ENCODE assay signal across 19 cellular contexts in the genomic region with DNA sequence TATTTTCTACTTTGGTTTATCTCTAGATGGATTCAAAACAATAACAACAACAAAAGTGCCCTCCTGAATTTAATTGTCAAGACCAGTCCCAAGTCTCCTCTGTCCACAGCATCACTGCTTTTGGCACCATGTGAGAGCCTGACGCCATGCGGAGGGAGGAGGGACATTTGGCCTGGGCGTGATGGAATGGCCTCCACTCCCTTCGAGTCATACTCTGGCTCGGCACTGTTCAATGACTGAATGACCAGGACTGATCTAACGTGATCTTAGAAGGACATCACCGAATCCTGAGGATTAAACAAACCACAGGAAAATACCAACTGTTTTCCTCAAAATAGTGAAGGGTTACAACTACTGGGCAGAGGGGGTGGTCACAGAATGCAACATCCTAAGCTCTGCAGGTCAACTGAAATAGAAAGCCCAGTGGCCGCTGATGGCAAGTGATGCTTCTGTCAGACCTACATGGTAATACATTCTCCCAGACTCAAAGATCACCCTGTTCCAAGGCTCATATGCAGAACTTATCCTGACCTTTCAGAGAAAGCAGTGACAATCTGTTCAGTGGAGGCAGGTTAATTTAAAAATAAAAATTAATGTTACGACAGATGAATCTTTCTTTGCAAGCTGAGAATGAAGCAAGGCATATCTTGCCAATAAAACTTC. TPM values are rescaled to one million over a fixed set of nuclear protein-coding genes. Genes with fewer than 3 reads are reported as not detected.
DNase-seq lines count a peak whose midpoint lies in the region; ATAC-seq, FAIRE-seq and TF ChIP-seq lines count a peak whose summit lies in the region.
"Had no signal": no experiment of that assay in that cellular context is flagged by ENCODE, and none has a peak within 500 bp of the region (broad histone marks: within the 10 kb centered on the region; RNA-seq: fewer than 3 reads in every experiment).

No MANE protein-coding gene starts in this region.

- no peak overlapping the region for H3K27ac ChIP-seq in GM12878 (ENCODE audit: control insufficient read depth, insufficient read depth)
- H3K27ac ChIP-seq in hepatocyte = peak overlapping the region; percentile 41
- no peak overlapping the region for H3K27ac ChIP-seq in mammary epithelial cell (ENCODE audit: insufficient read depth, low read depth, low read length)

- H3K27ac Mint-ChIP-seq in activated CD4-positive, alpha-beta T cell treated with anti-CD3 and anti-CD28 coated beads for 36 hours = peak overlapping the region; percentile 31

- TF ChIP-seq CTCF in GM12878 (IDR thresholded peaks at IDR 0.05 in 2 of 3, conservative IDR thresholded peaks at IDR 0.05 in 1 of 3; ENCODE audit: control insufficient read depth in 2 of 3, extremely low read depth in 1 of 3, insufficient read depth in 1 of 3, low read depth in 3 of 3, low read length in 3 of 3) (no peak), hepatocyte (IDR thresholded peaks at IDR 0.05; ENCODE audit: poor library complexity) (no peak), mammary epithelial cell (conservative IDR thresholded peaks at IDR 0.05 in 1 of 2, IDR thresholded peaks at IDR 0.05 in 1 of 2; ENCODE audit: extremely low read depth in 1 of 2, insufficient read depth in 1 of 2, low read depth in 1 of 2, low read length in 2 of 2) (no peak)

- H3K4me3 ChIP-seq in GM12878 = no peak overlapping the region
- no peak overlapping the region for H3K4me3 ChIP-seq in hepatocyte
- no peak overlapping the region for H3K4me3 ChIP-seq in mammary epithelial cell (replicated peaks in 1 of 3; ENCODE audit: insufficient read depth in 1 of 3, low read depth in 2 of 3, low read length in 3 of 3)
- H3K4me3 ChIP-seq: dorsolateral prefrontal cortex had no signal

- intact Hi-C loops in activated CD4-positive, alpha-beta T cell treated with anti-CD3 and anti-CD28 coated beads for 36 hours (cut with DNase I, micrococcal nuclease) = no loop called here
- intact Hi-C loops in GM12878 (cut with micrococcal nuclease; ENCODE audit: unreplicated experiment) (no loop called here), mammary epithelial cell (cut with micrococcal nuclease) (no loop called here)

- H2AFZ ChIP-seq in GM12878 (ENCODE audit: control insufficient read depth, low read depth, low read length) (no peak overlapping the region), hepatocyte (no peak overlapping the region), mammary epithelial cell (ENCODE audit: low read depth, low read length) (no peak overlapping the region)

- no peak overlapping the region for H3K4me3 Mint-ChIP-seq in activated CD4-positive, alpha-beta T cell treated with anti-CD3 and anti-CD28 coated beads for 36 hours

- RAD21 ChIA-PET in GM12878 (lab: Charles Lee; ENCODE audit: unreplicated experiment) = no interaction called here

- POLR2A ChIA-PET in activated CD4-positive, alpha-beta T cell treated with anti-CD3 and anti-CD28 coated beads for 36 hours (lab: Charles Lee) = no interaction called here
- POLR2A ChIA-PET in GM12878 (lab: Charles Lee) = no interaction called here

- H3K9ac ChIP-seq in GM12878 (ENCODE audit: control insufficient read depth, insufficient read depth, low read length) = no peak overlapping the region
- no peak overlapping the region for H3K9ac ChIP-seq in mammary epithelial cell (ENCODE audit: insufficient read depth, low read length)

- dilution Hi-C loops in mammary epithelial cell (cut with HindIII; ENCODE audit: low sequenced_read_pairs) = no loop called here

- TF ChIP-seq EP300 in GM12878 (IDR thresholded peaks at IDR 0.05; ENCODE audit: borderline replicate concordance in 1 of 2, control insufficient read depth in 1 of 2, low read depth in 2 of 2, low read length in 2 of 2) = no peak

- FAIRE-seq in GM12878 (lab: Jason Lieb, UNC) = no peak

- H3K4me1 Mint-ChIP-seq in activated CD4-positive, alpha-beta T cell treated with anti-CD3 and anti-CD28 coated beads for 36 hours = peaks cover 34% of the 10 kb centered on the region

- H3K9me3 Mint-ChIP-seq in activated CD4-positive, alpha-beta T cell treated with anti-CD3 and anti-CD28 coated beads for 36 hours (ENCODE audit: low read depth) = no peaks in the 10 kb centered on the region
- H3K9me3 Mint-ChIP-seq: immature natural killer cell had no signal

- H3K79me2 ChIP-seq in GM12878 (ENCODE audit: control insufficient read depth, insufficient read depth, low read length) (peaks cover 44% of the 10 kb centered on the region), hepatocyte (peaks cover 95% of the 10 kb centered on the region), mammary epithelial cell (ENCODE audit: insufficient read depth, low read length) (peaks cover 96% of the 10 kb centered on the region)

- CTCF ChIA-PET in activated CD4-positive, alpha-beta T cell treated with anti-CD3 and anti-CD28 coated beads for 36 hours (lab: Charles Lee) = no interaction called here
- CTCF ChIA-PET in GM12878 (lab: Yijun Ruan, JAX) (interaction anchor here (1.4 kb wide), 1 partner anchor 8 kb away, joined by 3 read pairs; no protein-coding TSS in a partner anchor), mammary epithelial cell (lab: Charles Lee; ENCODE audit: low non-redundant PET) (no interaction called here)

- H3K4me1 ChIP-seq in GM12878 (ENCODE audit: control insufficient read depth, insufficient read depth, low read length) (no peaks in the 10 kb centered on the region), hepatocyte (ENCODE audit: insufficient read depth) (peaks cover 39% of the 10 kb centered on the region), mammary epithelial cell (ENCODE audit: insufficient read depth, low read length) (no peaks in the 10 kb centered on the region)

- H3K9me3 ChIP-seq in GM12878 (replicated peaks; ENCODE audit: control insufficient read depth, insufficient read depth, low read length) (no peaks in the 10 kb centered on the region), hepatocyte (ENCODE audit: low read depth) (no peaks in the 10 kb centered on the region), mammary epithelial cell (replicated peaks; ENCODE audit: insufficient read depth, low read length) (no peaks in the 10 kb centered on the region)
- H3K9me3 ChIP-seq: Caco-2 had no signal

- H3K4me2 ChIP-seq in GM12878 (ENCODE audit: control insufficient read depth, insufficient read depth) (no peak overlapping the region), hepatocyte (no peak overlapping the region), mammary epithelial cell (ENCODE audit: insufficient read depth, low read depth, low read length) (no peak overlapping the region)

- H3K27me3 ChIP-seq in GM12878 (replicated peaks in 1 of 2; ENCODE audit: control insufficient read depth in 2 of 2, insufficient read depth in 2 of 2, low read length in 1 of 2) (no peaks in the 10 kb centered on the region), hepatocyte (no peaks in the 10 kb centered on the region), mammary epithelial cell (ENCODE audit: insufficient read depth, low read length) (no peaks in the 10 kb centered on the region)
- H3K27me3 ChIP-seq: dorsolateral prefrontal cortex had no signal

- BruUV-seq in GM12878 (replicated peaks; lab: Mats Ljungman, UMichigan) = no TSS peak
- no TSS peak for BruUV-seq in mammary epithelial cell (replicated peaks; lab: Mats Ljungman, UMichigan)

- H3K9me2 ChIP-seq in hepatocyte (replicated peaks; ENCODE audit: insufficient read depth) = no peaks in the 10 kb centered on the region

- in situ Hi-C loops in GM12878 (cut with MboI) (no loop called here), mammary epithelial cell (cut with MboI; ENCODE audit: low sequenced_read_pairs in 2 of 2) (no loop called here)

- TF ChIP-seq POLR2A in GM12878 (IDR thresholded peaks at IDR 0.05; ENCODE audit: low read depth, low read length) = no peak

- SMC1A ChIA-PET in GM12878 (lab: Charles Lee; ENCODE audit: uncharacterized antibody, unreplicated experiment) = interaction anchor here (1.0 to 1.5 kb wide), 2 partner anchors 17 to 99 kb away, joined by 3 to 4 read pairs; no protein-coding TSS in a partner anchor

- H3K36me3 ChIP-seq in GM12878 (ENCODE audit: control insufficient read depth in 2 of 2, insufficient read depth in 2 of 2, low read length in 1 of 2) (peaks cover 21 to 56% of the 10 kb centered on the region in 2 experiments), hepatocyte (replicated peaks; ENCODE audit: insufficient read depth, low read depth) (peaks cover 9% of the 10 kb centered on the region), mammary epithelial cell (ENCODE audit: insufficient read depth, low read length) (peaks cover 57% of the 10 kb centered on the region)

- peaks cover 38% of the 10 kb centered on the region for H3K36me3 Mint-ChIP-seq in activated CD4-positive, alpha-beta T cell treated with anti-CD3 and anti-CD28 coated beads for 36 hours (ENCODE audit: low read depth)

- no peak for DNase-seq in activated CD4-positive, alpha-beta T cell treated with anti-CD3 and anti-CD28 coated beads for 36 hours
- DNase-seq in activated CD4-positive, alpha-beta T cell treated with anti-CD3 and anti-CD28 coated beads, Interleukin-2, amount 50 U/mL, for 4 hours = no peak
- no peak for DNase-seq in GM12878 (ENCODE audit: low read depth, low spot score)
- DNase-seq in hepatocyte (ENCODE audit: low spot score) = no peak
- peak; percentile 27 for DNase-seq in stromal cell of bone marrow (ENCODE audit: low read depth)
- DNase-seq in activated CD4-positive, alpha-beta T cell treated with anti-CD3 and anti-CD28 coated beads for 4 hours = no peak
- no peak for DNase-seq in mammary epithelial cell
- no peak for DNase-seq in SKM-1 (lab: John Stamatoyannopoulos, UW; ENCODE audit: unreplicated experiment)
- DNase-seq: 8988T; activated effector memory CD4-positive, alpha-beta T cell treated with Interleukin-2 at 50 U/mL for 16 hours; Caco-2; dorsolateral prefrontal cortex; MM.1S; NCI-H748 treated with DMSO at 0.1 percent for 48 hours; retina; RPMI8226; stimulated activated naive CD4-positive, alpha-beta T cell treated with Interleukin-2 at 50 U/mL for 16 hours had no signal

- H4K20me1 ChIP-seq in GM12878 (ENCODE audit: control insufficient read depth, insufficient read depth) (no peaks in the 10 kb centered on the region), hepatocyte (ENCODE audit: insufficient read depth, poor library complexity, severe bottlenecking) (peaks cover 73% of the 10 kb centered on the region), mammary epithelial cell (ENCODE audit: insufficient read depth, low read length) (peaks cover 3% of the 10 kb centered on the region)

- WGBS in GM12878 (ENCODE audit: insufficient coverage, insufficient replicate concordance, low lambda C conversion rate, missing lambda C conversion rate) = 90% methylated on average over 9 of the region's 9 CpGs
- WGBS in hepatocyte (ENCODE audit: low lambda C conversion rate, missing lambda C conversion rate) = 78% methylated on average over 9 of the region's 9 CpGs
- WGBS in mammary epithelial cell (ENCODE audit: low coverage, missing lambda C conversion rate) = 95% methylated on average over 9 of the region's 9 CpGs

- no peak for TF ChIP-seq RAD21 in GM12878 (IDR thresholded peaks at IDR 0.05; ENCODE audit: insufficient read depth, low read depth, low read length)

- ATAC-seq in activated CD4-positive, alpha-beta T cell treated with anti-CD3 and anti-CD28 coated beads for 36 hours = no peak
- no peak for ATAC-seq in GM12878

- H3K27me3 Mint-ChIP-seq in activated CD4-positive, alpha-beta T cell treated with anti-CD3 and anti-CD28 coated beads for 36 hours = no peaks in the 10 kb centered on the region

RNA-seq across cellular contexts. Expression of a gene that starts 19.1 kb away (rescaled TPM):
- total RNA-seq in activated CD4-positive, alpha-beta T cell treated with anti-CD3 and anti-CD28 coated beads for 36 hours = 100 to 1,000 TPM; 129 to 147 TPM
- 133 and 139 TPM in 2 replicates for total RNA-seq in GM12878 (2013; cell fraction: nucleolus; rRNA removed)
- total RNA-seq in GM12878 (2014; rRNA removed) = 52.0 and 56.3 TPM in 2 replicates
- total RNA-seq in GM12878 (2014; rRNA removed; fragmentation: Illumina TruSeq; extraction: Trizol) = 63.4 and 64.7 TPM in 2 replicates
- total RNA-seq in GM12878 (2021) = 73.9 and 80.8 TPM in 2 replicates
- 72.1 TPM for polyA plus RNA-seq in GM12878 (2011; ENCODE audit: low read depth)
- 76.3 and 91.1 TPM in 2 replicates for polyA plus RNA-seq in GM12878 (2011; rRNA removed)
- 48.2 and 61.5 TPM in 2 replicates for polyA plus RNA-seq in GM12878 (2011; cell fraction: cytosol; rRNA removed)
- 98.2 and 138 TPM in 2 replicates for polyA plus RNA-seq in GM12878 (2011; cell fraction: nucleus; rRNA removed)
- polyA plus RNA-seq in GM12878 (2012) = 79.2 and 88.1 TPM in 2 replicates
- 107 and 109 TPM in 2 replicates for polyA plus RNA-seq in GM12878 (2014; fragmentation: Illumina TruSeq; extraction: Trizol)
- 10 to 100 TPM; 17.2 to 26.4 TPM for polyA plus RNA-seq in GM12878 (2014; fragmentation: Nextera tagmentation; extraction: Ambion mirVana)
- 94.3 and 100 TPM in 2 replicates for polyA plus RNA-seq in GM12878 (2014; rRNA removed)
- polyA plus RNA-seq in GM12878 (2016; fragmentation: Nextera tagmentation; extraction: Ambion mirVana) = 10 to 100 TPM; 91.2 to 93.2 TPM
- polyA minus RNA-seq in GM12878 (2011; rRNA and poly(A)+ RNA removed) = 46.6 and 48.4 TPM in 2 replicates
- 19.5 and 20.0 TPM in 2 replicates for polyA minus RNA-seq in GM12878 (2011; cell fraction: cytosol; rRNA and poly(A)+ RNA removed)
- polyA minus RNA-seq in GM12878 (2011; cell fraction: nucleus; rRNA and poly(A)+ RNA removed) = 25.1 and 44.7 TPM in 2 replicates
- total RNA-seq in hepatocyte = 42.2 and 53.2 TPM in 2 replicates
- polyA plus RNA-seq in hepatocyte = 71.4 and 84.7 TPM in 2 replicates
- total RNA-seq in mammary epithelial cell = 10 to 100 TPM; 22.5 to 93.1 TPM
- 42.9 TPM for polyA plus RNA-seq in mammary epithelial cell
- polyA minus RNA-seq in mammary epithelial cell = 22.4 TPM

RNA-seq across cellular contexts. Expression of a gene that starts 38.9 kb away (rescaled TPM):
- 1 to 10 TPM; 1.1 TPM for total RNA-seq in activated CD4-positive, alpha-beta T cell treated with anti-CD3 and anti-CD28 coated beads for 36 hours
- not detected in 2 replicates for total RNA-seq in GM12878 (2013; cell fraction: nucleolus; rRNA removed)
- total RNA-seq in GM12878 (2014; rRNA removed) (not detected in 2 replicates), GM12878 (2014; rRNA removed; fragmentation: Illumina TruSeq; extraction: Trizol) (not detected in 2 replicates), GM12878 (2021) (0.08 TPM in 1 of 2 replicates, not detected in the other), hepatocyte (8.2 and 10.7 TPM in 2 replicates), mammary epithelial cell (under 1 TPM in 1 of 2 donors, not detected in 1; 0.33 TPM)
- polyA plus RNA-seq in GM12878 (2011; ENCODE audit: low read depth) = not detected
- polyA plus RNA-seq in GM12878 (2011; rRNA removed) (0.03 TPM in 2 replicates), GM12878 (2014; fragmentation: Illumina TruSeq; extraction: Trizol) (not detected in 2 replicates), GM12878 (2014; fragmentation: Nextera tagmentation; extraction: Ambion mirVana) (1 to 10 TPM in 1 of 2 experiments, under 1 TPM in 1; 0.31 to 1.4 TPM), GM12878 (2014; rRNA removed) (0.04 TPM in 1 of 2 replicates, not detected in the other), GM12878 (2016; fragmentation: Nextera tagmentation; extraction: Ambion mirVana) (under 1 TPM; 0.06 to 0.25 TPM), hepatocyte (8.3 and 11.0 TPM in 2 replicates), mammary epithelial cell (0.25 TPM)
- polyA plus RNA-seq in GM12878 (2011; cell fraction: cytosol; rRNA removed) = not detected in 2 replicates
- polyA plus RNA-seq in GM12878 (2011; cell fraction: nucleus; rRNA removed) = 0.09 and 0.12 TPM in 2 replicates
- polyA plus RNA-seq in GM12878 (2012) = 0.26 TPM in 1 of 2 replicates, not detected in the other
- not detected in 2 replicates for polyA minus RNA-seq in GM12878 (2011; rRNA and poly(A)+ RNA removed)
- polyA minus RNA-seq in GM12878 (2011; cell fraction: cytosol; rRNA and poly(A)+ RNA removed) = not detected in 2 replicates
- polyA minus RNA-seq in GM12878 (2011; cell fraction: nucleus; rRNA and poly(A)+ RNA removed) = not detected in 2 replicates
- not detected for polyA minus RNA-seq in mammary epithelial cell
- total RNA-seq: T-helper 2 cell treated with Interferon-gamma antibody and Interleukin-4, amounts not matched to agents 100 ng/mL and 5 ng/mL, for 36 hours had no signal
- polyA plus RNA-seq: immature natural killer cell had no signal
